ENCODE assay signal across 11 cellular contexts in genomic region chr17:4329838-4330237, GRCh38. TPM values are rescaled to one million over a fixed set of nuclear protein-coding genes. Genes with fewer than 3 reads are reported as not detected.
A peak's percentile ranks its signal among the peaks of the same experiment; 100 is the strongest.
DNase-seq lines count a peak whose midpoint lies in the region; ATAC-seq, FAIRE-seq and TF ChIP-seq lines count a peak whose summit lies in the region.
"Had no signal": no experiment of that assay in that cellular context is flagged by ENCODE, and none has a peak within 500 bp of the region (broad histone marks: within the 10 kb centered on the region; RNA-seq: fewer than 3 reads in every experiment).

No MANE protein-coding gene starts in this region.

- H3K27me3 ChIP-seq in endothelial cell of umbilical vein (ENCODE audit: control insufficient read depth in 2 of 2, insufficient read depth in 2 of 2, low read length in 2 of 2) (no peaks in the 10 kb centered on the region), HepG2 (ENCODE audit: control insufficient read depth in 1 of 2, insufficient read depth in 2 of 2, low read length in 2 of 2) (no peaks in the 10 kb centered on the region)
- H3K27me3 ChIP-seq: neutrophil had no signal

- POLR2A ChIA-PET in endothelial cell of umbilical vein (lab: Charles Lee), result interaction anchor here (0.7 kb wide), 1 partner anchor 60 kb away, joined by 4 read pairs; no protein-coding TSS in a partner anchor
- POLR2A ChIA-PET in HepG2 (lab: Yijun Ruan, JAX), result interaction anchor here (0.6 kb wide), 1 partner anchor 124 kb away, joined by 3 read pairs; no protein-coding TSS in a partner anchor

- ATAC-seq in HepG2 (no peak), GM21529 (IDR thresholded peaks at IDR 0.05; ENCODE audit: unreplicated experiment) (no peak)

- TF ChIP-seq POLR2A in endothelial cell of umbilical vein (IDR thresholded peaks at IDR 0.05; ENCODE audit: low read depth, low read length) (no peak), HepG2 (IDR thresholded peaks at IDR 0.05; ENCODE audit: insufficient read depth in 1 of 2, low read depth in 2 of 2, low read length in 2 of 2) (no peak)

- peak; percentile 63 for FAIRE-seq in endothelial cell of umbilical vein (lab: Jason Lieb, UNC)
- FAIRE-seq in HepG2 (lab: Jason Lieb, UNC), result no peak

- H3K27ac Mint-ChIP-seq in progenitor cell of endocrine pancreas, result peak overlapping the region; percentile 52

- no peak overlapping the region for H3K27ac ChIP-seq in endothelial cell of umbilical vein (ENCODE audit: insufficient read depth, low read depth, low read length)
- H3K27ac ChIP-seq in HepG2 (ENCODE audit: extremely low read length, insufficient read depth, low read length), result no peak overlapping the region
- H3K27ac ChIP-seq: neutrophil had no signal

- CTCF ChIA-PET in endothelial cell of umbilical vein (lab: Charles Lee) (interaction anchor here (0.9 to 1.4 kb wide), 5 partner anchors 8 to 114 kb away, joined by 3 to 8 read pairs (median 5); partner anchors contain the start of gene UBE2G1), HepG2 (lab: Yijun Ruan, JAX; ENCODE audit: low intra/inter-chr PET ratio, low total read pairs) (no interaction called here)

- H3K27me3 Mint-ChIP-seq in progenitor cell of endocrine pancreas, result no peaks in the 10 kb centered on the region

- peaks cover 18% of the 10 kb centered on the region for H3K4me1 Mint-ChIP-seq in progenitor cell of endocrine pancreas (ENCODE audit: low read depth)

- H3K79me2 ChIP-seq in endothelial cell of umbilical vein (ENCODE audit: control insufficient read depth, insufficient read depth, low read length) (peaks cover 97% of the 10 kb centered on the region), HepG2 (ENCODE audit: insufficient read depth, low read length) (peaks cover 87% of the 10 kb centered on the region)

- H3K36me3 ChIP-seq in endothelial cell of umbilical vein (ENCODE audit: control insufficient read depth in 2 of 2, extremely low read depth in 1 of 2, insufficient read depth in 2 of 2, low read length in 2 of 2) (no peaks in the 10 kb centered on the region), HepG2 (replicated peaks in 1 of 2; ENCODE audit: control insufficient read depth in 1 of 2, insufficient read depth in 2 of 2, low read length in 2 of 2) (no peaks in the 10 kb centered on the region)
- H3K36me3 ChIP-seq: neutrophil had no signal

- peaks cover 18% of the 10 kb centered on the region for H3K36me3 Mint-ChIP-seq in progenitor cell of endocrine pancreas (ENCODE audit: insufficient read depth)

- no peaks in the 10 kb centered on the region for H3K9me3 ChIP-seq in endothelial cell of umbilical vein (replicated peaks; ENCODE audit: control insufficient read depth, insufficient read depth, low read length)
- H3K9me3 ChIP-seq in HepG2 (ENCODE audit: low read length), result no peaks in the 10 kb centered on the region
- H3K9me3 ChIP-seq: neutrophil had no signal

- H3K9me1 ChIP-seq in endothelial cell of umbilical vein (replicated peaks; ENCODE audit: control insufficient read depth, extremely low read depth, insufficient read depth, low read length), result no peaks in the 10 kb centered on the region

- H4K20me1 ChIP-seq in endothelial cell of umbilical vein (replicated peaks; ENCODE audit: control insufficient read depth, extremely low read depth, insufficient read depth, low read length) (peaks cover 19% of the 10 kb centered on the region), HepG2 (ENCODE audit: insufficient read depth, low read length) (peaks cover 28% of the 10 kb centered on the region)

- BruUV-seq in endothelial cell of umbilical vein (replicated peaks; lab: Mats Ljungman, UMichigan) (no TSS peak), HepG2 (replicated peaks; lab: Mats Ljungman, UMichigan) (no TSS peak)

- H3K9me3 Mint-ChIP-seq in progenitor cell of endocrine pancreas (ENCODE audit: low read depth), result peaks cover 15% of the 10 kb centered on the region

- H3K9ac ChIP-seq in endothelial cell of umbilical vein (replicated peaks; ENCODE audit: extremely low read depth, insufficient read depth, low read length) (no peak overlapping the region), HepG2 (ENCODE audit: insufficient read depth, low read depth, low read length) (no peak overlapping the region)

- dilution Hi-C loops in endothelial cell of umbilical vein (cut with MboI; ENCODE audit: extremely low pct_ligation_motif_present, low sequenced_read_pairs), result no loop called here

- TF ChIP-seq CTCF in endothelial cell of umbilical vein (IDR thresholded peaks at IDR 0.05; ENCODE audit: extremely low read depth in 1 of 2, insufficient read depth in 1 of 2, low read depth in 1 of 2, low read length in 2 of 2) (no peak), progenitor cell of endocrine pancreas (IDR thresholded peaks at IDR 0.05; ENCODE audit: unreplicated experiment) (no peak), HepG2 (CRISPR knock-in tag; IDR thresholded peaks at IDR 0.05) (no peak)

- H2AFZ ChIP-seq in endothelial cell of umbilical vein (ENCODE audit: low read depth, low read length) (no peak overlapping the region), HepG2 (ENCODE audit: low read length) (no peak overlapping the region)

- H3K4me3 ChIP-seq in endothelial cell of umbilical vein (replicated peaks in 1 of 3; ENCODE audit: insufficient read depth in 1 of 3, low read depth in 1 of 3, low read length in 3 of 3) (no peak overlapping the region), HepG2 (replicated peaks in 1 of 3; ENCODE audit: insufficient read depth in 1 of 3, low read depth in 2 of 3, low read length in 3 of 3) (no peak overlapping the region)

- TF ChIP-seq EP300 in HepG2 (IDR thresholded peaks at IDR 0.05; ENCODE audit: low read depth in 2 of 2, low read length in 2 of 2) (no peak), HepG2 (CRISPR knock-in tag; IDR thresholded peaks at IDR 0.05; ENCODE audit: borderline replicate concordance) (no peak)

- intact Hi-C loops in endothelial cell of umbilical vein (cut with micrococcal nuclease), result loop anchor here (5.0 kb wide), 1 partner anchor 37 kb away; the partner anchor contains the start of gene UBE2G1
- intact Hi-C loops in HepG2 (cut with micrococcal nuclease; ENCODE audit: unreplicated experiment), result no loop called here

- H3K4me2 ChIP-seq in endothelial cell of umbilical vein (ENCODE audit: insufficient read depth, low read length) (no peak overlapping the region), HepG2 (ENCODE audit: low read depth, low read length) (no peak overlapping the region)

- 89% methylated on average over 7 of the region's 7 CpGs for WGBS in HepG2 (ENCODE audit: low lambda C conversion rate)

- H3K4me1 ChIP-seq in endothelial cell of umbilical vein (ENCODE audit: control insufficient read depth, extremely low read depth, insufficient read depth, low read length), result peaks cover 8% of the 10 kb centered on the region
- peaks cover 21% of the 10 kb centered on the region for H3K4me1 ChIP-seq in HepG2 (ENCODE audit: insufficient read depth, low read length)

- H3K4me3 Mint-ChIP-seq in progenitor cell of endocrine pancreas (ENCODE audit: low read depth), result no peak overlapping the region

- DNase-seq in GM03348 (ENCODE audit: low spot score), result peak; percentile 75
- DNase-seq in NCI-H460 (ENCODE audit: extremely low read depth, low read depth), result peak; percentile 6
- peak; percentile 54 for DNase-seq in endothelial cell of umbilical vein (ENCODE audit: low read depth, low spot score)
- no peak for DNase-seq in progenitor cell of endocrine pancreas (ENCODE audit: low spot score, unreplicated experiment)
- DNase-seq in NOMO-1 (lab: John Stamatoyannopoulos, UW; ENCODE audit: unreplicated experiment in 2 of 2), result no peak
- no peak for DNase-seq in HepG2 (ENCODE audit: low spot score)
- DNase-seq in KG1 (lab: John Stamatoyannopoulos, UW), result no peak
- DNase-seq: activated naive CD4-positive, alpha-beta T cell treated with Interleukin-2 at 50 U/mL for 16 hours; NCI-H2171 treated with DMSO at 0.1 percent for 48 hours had no signal

- in situ Hi-C loops in HepG2 (cut with HindIII; ENCODE audit: extremely low pct_ligation_motif_present, low pct_unique_long_range_greater_than_20kb), result no loop called here

- TF ChIP-seq RAD21 in HepG2 (CRISPR knock-in tag; IDR thresholded peaks at IDR 0.05), result no peak

RNA-seq across cellular contexts. Expression of gene UBE2G1, which starts 36.6 kb away (rescaled TPM):
- total RNA-seq in NCI-H460 (2014; rRNA removed; shearing (Covaris generic)), result 65.6 and 67.3 TPM in 2 replicates
- polyA plus RNA-seq in NCI-H460 (2014; cell fraction: nucleus; rRNA removed), result 55.2 and 62.8 TPM in 2 replicates
- 77.2 and 79.6 TPM in 2 replicates for total RNA-seq in endothelial cell of umbilical vein
- polyA plus RNA-seq in endothelial cell of umbilical vein, result 23.4 and 29.2 TPM in 2 replicates
- 34.4 and 35.3 TPM in 2 replicates for polyA plus RNA-seq in endothelial cell of umbilical vein (2011; cell fraction: cytosol; rRNA removed)
- 21.1 and 24.5 TPM in 2 replicates for polyA plus RNA-seq in endothelial cell of umbilical vein (2011; cell fraction: nucleus; rRNA removed)
- 57.2 and 59.2 TPM in 2 replicates for polyA plus RNA-seq in endothelial cell of umbilical vein (2012)
- polyA minus RNA-seq in endothelial cell of umbilical vein, result 21.5 and 27.4 TPM in 2 replicates
- 32.2 TPM for polyA minus RNA-seq in endothelial cell of umbilical vein (2011; cell fraction: cytosol; rRNA and poly(A)+ RNA removed)
- polyA minus RNA-seq in endothelial cell of umbilical vein (2011; cell fraction: nucleus; rRNA and poly(A)+ RNA removed), result 22.5 and 25.2 TPM in 2 replicates
- total RNA-seq in progenitor cell of endocrine pancreas, result 82.6 and 87.8 TPM in 2 replicates
- total RNA-seq in HepG2 (2016; rRNA removed; fragmentation: Illumina TruSeq; extraction: Trizol), result 42.6 and 49.8 TPM in 2 replicates
- 25.2 and 26.2 TPM in 2 replicates for total RNA-seq in HepG2 (2016; cell fraction: cytosol; rRNA removed; fragmentation: Illumina TruSeq; extraction: Trizol; ENCODE audit: low read depth)
- 40.8 and 52.8 TPM in 2 replicates for total RNA-seq in HepG2 (2016; cell fraction: insoluble cytoplasmic fraction; rRNA removed; fragmentation: Illumina TruSeq; extraction: Trizol)
- 31.5 and 33.2 TPM in 2 replicates for total RNA-seq in HepG2 (2016; cell fraction: membrane; rRNA removed; fragmentation: Illumina TruSeq; extraction: Trizol)
- total RNA-seq in HepG2 (2016; cell fraction: nucleus; rRNA removed; fragmentation: Illumina TruSeq; extraction: Trizol), result 21.4 and 24.8 TPM in 2 replicates
- 23.8 and 27.9 TPM in 2 replicates for polyA plus RNA-seq in HepG2 (2011; rRNA removed)
- 13.1 and 17.7 TPM in 2 replicates for polyA plus RNA-seq in HepG2 (2011; cell fraction: cytosol; rRNA removed)
- 8.2 and 9.0 TPM in 2 replicates for polyA plus RNA-seq in HepG2 (2011; cell fraction: nucleus; rRNA removed)
- polyA plus RNA-seq in HepG2 (2012), result 25.8 and 29.5 TPM in 2 replicates
- polyA plus RNA-seq in HepG2 (2016; cell fraction: cytosol; fragmentation: Illumina TruSeq; extraction: Trizol; ENCODE audit: low read depth), result 8.2 and 10.4 TPM in 2 replicates
- 65.7 and 70.2 TPM in 2 replicates for polyA plus RNA-seq in HepG2 (2016; cell fraction: insoluble cytoplasmic fraction; fragmentation: Illumina TruSeq; extraction: Trizol; ENCODE audit: low read depth)
- 21.4 and 22.3 TPM in 2 replicates for polyA plus RNA-seq in HepG2 (2016; cell fraction: membrane; fragmentation: Illumina TruSeq; extraction: Trizol; ENCODE audit: low read depth)
- 32.4 and 34.7 TPM in 2 replicates for polyA plus RNA-seq in HepG2 (2016; cell fraction: nucleus; fragmentation: Illumina TruSeq; extraction: Trizol; ENCODE audit: insufficient read depth, low read depth)
- 18.4 and 18.9 TPM in 2 replicates for polyA minus RNA-seq in HepG2 (2011; rRNA and poly(A)+ RNA removed; ENCODE audit: low replicate concordance)
- polyA minus RNA-seq in HepG2 (2011; cell fraction: cytosol; rRNA and poly(A)+ RNA removed), result 25.8 and 28.5 TPM in 2 replicates
- 19.7 and 20.6 TPM in 2 replicates for polyA minus RNA-seq in HepG2 (2011; cell fraction: nucleus; rRNA and poly(A)+ RNA removed)

Comparison
In these comparisons a context has a peak if more than half of its experiments do, and no peak if none do; other contexts are left out.
1. DNase-seq: peak in GM03348 (single experiment), NCI-H460 (single experiment) and endothelial cell of umbilical vein (single experiment); none in progenitor cell of endocrine pancreas (single experiment), NOMO-1 (0 of 2), HepG2 (single experiment) and KG1 (single experiment).